ENCODE assay signal across 13 cellular contexts in genomic region chr2:134716716-134717585, GRCh38. TPM values are rescaled to one million over a fixed set of nuclear protein-coding genes. Genes with fewer than 3 reads are reported as not detected.
DNase-seq lines count a peak whose midpoint lies in the region; ATAC-seq and TF ChIP-seq lines count a peak whose summit lies in the region.
"Had no signal": no experiment of that assay in that cellular context is flagged by ENCODE, and none has a peak within 500 bp of the region (broad histone marks: within the 10 kb centered on the region; RNA-seq: fewer than 3 reads in every experiment).

No MANE protein-coding gene starts in this region.

- H3K27me3 ChIP-seq in GM23338 (ENCODE audit: insufficient read depth) = peaks cover 67% of the 10 kb centered on the region
- H3K27me3 ChIP-seq in A673 (replicated peaks; ENCODE audit: insufficient read depth, low read depth, low read length, poor library complexity) = peaks cover 94% of the 10 kb centered on the region

- H3K27ac ChIP-seq in GM23338 (ENCODE audit: low read depth) (no peak overlapping the region), A673 (ENCODE audit: low read depth, low read length, poor library complexity, severe bottlenecking) (no peak overlapping the region)

- peaks cover 29% of the 10 kb centered on the region for H3K4me1 ChIP-seq in GM23338 (ENCODE audit: insufficient read depth)
- no peaks in the 10 kb centered on the region for H3K4me1 ChIP-seq in A673 (ENCODE audit: insufficient read depth, low read length, poor library complexity, severe bottlenecking)

- peak overlapping the region; percentile 95 for H3K4me2 ChIP-seq in GM23338

- H3K9me3 Mint-ChIP-seq in GM23338 (no peaks in the 10 kb centered on the region), natural killer cell (no peaks in the 10 kb centered on the region)

- POLR2A ChIA-PET in A673 (lab: Charles Lee; ENCODE audit: low non-redundant PET) = no interaction called here

- CTCF ChIA-PET in A673 (lab: Charles Lee) = no interaction called here

- no peaks in the 10 kb centered on the region for H3K79me2 ChIP-seq in GM23338 (replicated peaks; ENCODE audit: insufficient read depth)

- no peak overlapping the region for H3K27ac Mint-ChIP-seq in GM23338
- peak overlapping the region; percentile 35 to 82 for H3K27ac Mint-ChIP-seq in natural killer cell

- H3K4me1 Mint-ChIP-seq in GM23338 (peaks cover 33% of the 10 kb centered on the region), natural killer cell (peaks cover 44 to 55% of the 10 kb centered on the region in 2 donors)

- H3K9me3 ChIP-seq in A673 (ENCODE audit: low read depth, low read length, poor library complexity, severe bottlenecking) = no peaks in the 10 kb centered on the region

- H3K4me3 Mint-ChIP-seq in GM23338 (peak overlapping the region; percentile 83), natural killer cell (peak overlapping the region; percentile 89)

- ATAC-seq in GM23338 (no peak), natural killer cell (no peak), GM18858 (IDR thresholded peaks at IDR 0.05; ENCODE audit: unreplicated experiment) (no peak)

- DNase-seq in NCI-H748 (lab: John Stamatoyannopoulos, UW; ENCODE audit: unreplicated experiment) = peak; percentile 14
- DNase-seq in NCI-H748 treated with DMSO at 0.1 percent for 48 hours (lab: John Stamatoyannopoulos, UW) = no peak
- no peak for DNase-seq in GM23338 (ENCODE audit: low spot score)
- DNase-seq in astrocyte of the hippocampus (ENCODE audit: low read depth, low spot score) = peak; percentile 12
- no peak for DNase-seq in natural killer cell
- DNase-seq in A673 (ENCODE audit: low spot score) = no peak
- DNase-seq in NCI-H2196 (lab: John Stamatoyannopoulos, UW; ENCODE audit: unreplicated experiment) = no peak
- DNase-seq: DMS79; islet precursor cell; NCI-H1092; NCI-H774; stimulated activated CD4-positive, alpha-beta T cell treated with anti-CD3 and anti-CD28 coated beads, Interleukin-2, amount 100 ng/mL, for 48 hours had no signal

- BruUV-seq in A673 (replicated peaks; lab: Mats Ljungman, UMichigan) = no TSS peak

- TF ChIP-seq CTCF in GM23338 (conservative IDR thresholded peaks at IDR 0.05; ENCODE audit: low read depth in 2 of 2) (no peak), natural killer cell (IDR thresholded peaks at IDR 0.05) (no peak), A673 (conservative IDR thresholded peaks at IDR 0.05; ENCODE audit: low read depth, low read length) (no peak)

- H3K36me3 Mint-ChIP-seq in GM23338 (ENCODE audit: low read depth) (no peaks in the 10 kb centered on the region; the same call in 2 of the 3 replicates), natural killer cell (peaks cover 8% of the 10 kb centered on the region)

- intact Hi-C loops in natural killer cell (cut with micrococcal nuclease) (loop anchor here (2.0 kb wide), 1 partner anchor 134 kb away; no protein-coding TSS in a partner anchor), A673 (cut with micrococcal nuclease; ENCODE audit: unreplicated experiment) (no loop called here)

- no peaks in the 10 kb centered on the region for H3F3A ChIP-seq in GM23338 (replicated peaks; ENCODE audit: low read depth)

- no peaks in the 10 kb centered on the region for H3K36me3 ChIP-seq in GM23338 (ENCODE audit: insufficient read depth)
- H3K36me3 ChIP-seq in A673 (ENCODE audit: insufficient read depth, low read length, poor library complexity, severe bottlenecking) = no peaks in the 10 kb centered on the region

- H4K20me1 ChIP-seq in GM23338 (replicated peaks; ENCODE audit: insufficient read depth) = no peaks in the 10 kb centered on the region

- H3K27me3 Mint-ChIP-seq in GM23338 (ENCODE audit: insufficient read depth, low read depth, poor library complexity) = peaks cover 44% of the 10 kb centered on the region
- H3K27me3 Mint-ChIP-seq in natural killer cell (ENCODE audit: low read depth in 2 of 2) = peaks cover 29 to 40% of the 10 kb centered on the region in 2 donors

- H3K9me2 ChIP-seq in GM23338 (ENCODE audit: insufficient read depth) = no peaks in the 10 kb centered on the region

- H2AFZ ChIP-seq in GM23338 = peak overlapping the region; percentile 98; the same call in 1 of the 2 replicates

- H3K4me3 ChIP-seq in GM23338 (peak overlapping the region; percentile 85), A673 (ENCODE audit: low read depth, low read length, poor library complexity, severe bottlenecking) (no peak overlapping the region)

TF ChIP-seq in GM23338, 12 proteins besides CTCF, POLR2A, EP300 and RAD21:
- TF ChIP-seq, protein P1, sequence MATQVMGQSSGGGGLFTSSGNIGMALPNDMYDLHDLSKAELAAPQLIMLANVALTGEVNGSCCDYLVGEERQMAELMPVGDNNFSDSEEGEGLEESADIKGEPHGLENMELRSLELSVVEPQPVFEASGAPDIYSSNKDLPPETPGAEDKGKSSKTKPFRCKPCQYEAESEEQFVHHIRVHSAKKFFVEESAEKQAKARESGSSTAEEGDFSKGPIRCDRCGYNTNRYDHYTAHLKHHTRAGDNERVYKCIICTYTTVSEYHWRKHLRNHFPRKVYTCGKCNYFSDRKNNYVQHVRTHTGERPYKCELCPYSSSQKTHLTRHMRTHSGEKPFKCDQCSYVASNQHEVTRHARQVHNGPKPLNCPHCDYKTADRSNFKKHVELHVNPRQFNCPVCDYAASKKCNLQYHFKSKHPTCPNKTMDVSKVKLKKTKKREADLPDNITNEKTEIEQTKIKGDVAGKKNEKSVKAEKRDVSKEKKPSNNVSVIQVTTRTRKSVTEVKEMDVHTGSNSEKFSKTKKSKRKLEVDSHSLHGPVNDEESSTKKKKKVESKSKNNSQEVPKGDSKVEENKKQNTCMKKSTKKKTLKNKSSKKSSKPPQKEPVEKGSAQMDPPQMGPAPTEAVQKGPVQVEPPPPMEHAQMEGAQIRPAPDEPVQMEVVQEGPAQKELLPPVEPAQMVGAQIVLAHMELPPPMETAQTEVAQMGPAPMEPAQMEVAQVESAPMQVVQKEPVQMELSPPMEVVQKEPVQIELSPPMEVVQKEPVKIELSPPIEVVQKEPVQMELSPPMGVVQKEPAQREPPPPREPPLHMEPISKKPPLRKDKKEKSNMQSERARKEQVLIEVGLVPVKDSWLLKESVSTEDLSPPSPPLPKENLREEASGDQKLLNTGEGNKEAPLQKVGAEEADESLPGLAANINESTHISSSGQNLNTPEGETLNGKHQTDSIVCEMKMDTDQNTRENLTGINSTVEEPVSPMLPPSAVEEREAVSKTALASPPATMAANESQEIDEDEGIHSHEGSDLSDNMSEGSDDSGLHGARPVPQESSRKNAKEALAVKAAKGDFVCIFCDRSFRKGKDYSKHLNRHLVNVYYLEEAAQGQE (IDR thresholded peaks at IDR 0.05; ENCODE audit: unreplicated experiment) = no peak
- peak; percentile 30 for TF ChIP-seq EZH2 (IDR thresholded peaks at IDR 0.05; ENCODE audit: low read depth, unreplicated experiment)

RNA-seq across cellular contexts. Expression of gene TMEM163, which starts 1.8 kb away (rescaled TPM):
- 0.85 and 1.1 TPM in 2 replicates for total RNA-seq in GM23338 (2014; rRNA removed; shearing (Covaris generic))
- 1.3 and 1.8 TPM in 2 replicates for polyA plus RNA-seq in GM23338 (2016; fragmentation: Nextera tagmentation; extraction: Ambion mirVana)
- total RNA-seq in natural killer cell (10 to 100 TPM in 2 of 3 donors, 1 to 10 TPM in 1; 6.8 to 11.6 (median 10.3) TPM), A673 (2021) (not detected in 2 replicates)

Comparison
In these comparisons a context has a peak if more than half of its experiments do, and no peak if none do; other contexts are left out.
1. DNase-seq: peak in NCI-H748 (single experiment) and astrocyte of the hippocampus (single experiment); none in NCI-H748 treated with DMSO at 0.1 percent for 48 hours (single experiment), GM23338 (single experiment), natural killer cell (single experiment), A673 (single experiment) and NCI-H2196 (single experiment).